ENCODE assay signal across 7 cellular contexts in the genomic region with DNA sequence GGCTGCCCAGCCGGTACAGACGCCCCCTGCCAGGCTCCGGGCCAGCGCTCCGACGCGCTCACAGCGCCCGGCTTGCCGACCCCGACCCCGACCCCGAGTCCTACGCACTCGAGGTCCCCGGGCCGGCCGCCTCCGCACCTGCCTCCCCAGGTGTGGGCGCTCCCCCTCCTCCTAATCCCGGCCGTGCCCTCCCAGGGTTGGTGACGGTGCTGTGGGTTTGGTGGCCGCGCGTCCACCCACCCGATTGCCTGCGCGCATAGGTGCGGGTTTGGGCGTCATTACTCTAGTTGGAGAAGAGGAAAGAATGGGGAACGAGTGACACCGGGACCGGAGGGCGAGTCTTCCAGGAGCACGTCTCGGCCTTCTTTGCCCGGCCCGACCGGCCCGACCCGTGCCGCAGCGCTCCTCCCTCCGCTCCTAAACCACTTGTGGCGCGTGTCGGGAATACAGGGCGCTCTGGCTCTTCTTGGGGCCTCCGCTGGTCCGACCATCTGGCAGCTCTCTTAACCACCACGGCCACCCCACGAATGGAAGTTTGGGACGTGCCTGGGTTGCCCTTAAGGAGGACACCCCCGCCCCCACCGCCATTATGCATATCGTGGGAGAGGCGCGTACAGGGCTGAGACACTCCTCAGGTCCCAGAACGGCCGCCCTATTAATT. TPM values are rescaled to one million over a fixed set of nuclear protein-coding genes. Genes with fewer than 3 reads are reported as not detected.
DNase-seq lines count a peak whose midpoint lies in the region; ATAC-seq and TF ChIP-seq lines count a peak whose summit lies in the region.

No MANE protein-coding gene starts in this region.

- H3K9me3 ChIP-seq in HAP-1 (no peaks in the 10 kb centered on the region), T-helper 17 cell (ENCODE audit: control insufficient read depth, low read length, poor library complexity, severe bottlenecking) (no peaks in the 10 kb centered on the region), ovary (no peaks in the 10 kb centered on the region)

- peaks cover 2% of the 10 kb centered on the region for H3K36me3 Mint-ChIP-seq in T-helper 17 cell (ENCODE audit: low read depth)

- intact Hi-C loops in Right ventricle myocardium inferior (cut with DNase I), result loop anchor here (2.0 to 5.0 kb wide), 6 partner anchors 43 to 308 kb away; no protein-coding TSS in a partner anchor
- intact Hi-C loops in ovary (cut with DNase I), result no loop called here

- no peak overlapping the region for H3K27ac ChIP-seq in ovary

- ATAC-seq in T-helper 17 cell (no peak), Right ventricle myocardium inferior (peak; percentile 25), HG03469 (IDR thresholded peaks at IDR 0.05; ENCODE audit: unreplicated experiment) (no peak)

- H3K27me3 Mint-ChIP-seq in T-helper 17 cell, result peaks cover 52% of the 10 kb centered on the region

- peak; percentile 65 to 75 for DNase-seq in HAP-1 (ENCODE audit: low spot score in 2 of 2)
- DNase-seq in T-helper 17 cell, result no peak
- DNase-seq in Right ventricle myocardium inferior (ENCODE audit: missing footprints), result peak; percentile 69
- DNase-seq in ovary, result peak in 4 of 5 donors; percentile 15 to 38 (median 26)
- DNase-seq in NCI-H345 (lab: John Stamatoyannopoulos, UW), result no peak
- DNase-seq in amniotic stem cell (lab: John Stamatoyannopoulos, UW), result no peak

- in situ Hi-C loops in HAP-1 (cut with MboI; ENCODE audit: low sequenced_read_pairs), result loop anchor here (10.0 to 25.0 kb wide), 2 partner anchors 231 to 508 kb away; no protein-coding TSS in a partner anchor

- no peaks in the 10 kb centered on the region for H3K36me3 ChIP-seq in HAP-1 (replicated peaks)
- no peaks in the 10 kb centered on the region for H3K36me3 ChIP-seq in ovary

- H3K4me1 Mint-ChIP-seq in T-helper 17 cell, result no peaks in the 10 kb centered on the region

- H3K4me1 ChIP-seq in HAP-1, result peaks cover 40% of the 10 kb centered on the region
- H3K4me1 ChIP-seq in ovary (ENCODE audit: insufficient read depth), result no peaks in the 10 kb centered on the region

- no peak overlapping the region for H3K27ac Mint-ChIP-seq in T-helper 17 cell

- H3K27me3 ChIP-seq in HAP-1 (ENCODE audit: low read depth) (no peaks in the 10 kb centered on the region), ovary (no peaks in the 10 kb centered on the region)

- no peak for TF ChIP-seq POLR2A in ovary (IDR thresholded peaks at IDR 0.05)

- WGBS in ovary, 3 donors, result 17 to 27% (median 20%) methylated on average over 39 to 61 of the region's 61 CpGs

- peak overlapping the region; percentile 67 for H3K4me3 ChIP-seq in HAP-1
- H3K4me3 ChIP-seq in ovary, result peak overlapping the region; percentile 88

- TF ChIP-seq CTCF in ovary (IDR thresholded peaks at IDR 0.05), result no peak

- TF ChIP-seq EP300 in ovary (IDR thresholded peaks at IDR 0.05), result no peak

- H3K4me3 Mint-ChIP-seq in T-helper 17 cell, result peak overlapping the region; percentile 57

RNA-seq across cellular contexts. Expression of a gene that starts 0.8 kb away (rescaled TPM):
- 1 to 10 TPM in 1 of 2 donors, not detected in 1; 1.2 TPM for total RNA-seq in T-helper 17 cell
- 25.9 TPM for total RNA-seq in Right ventricle myocardium inferior
- total RNA-seq in ovary, result 1 to 10 TPM; 1.9 to 5.7 (median 3.2) TPM
- polyA plus RNA-seq in ovary, result 1 to 10 TPM in 1 of 2 donors, under 1 TPM in 1; 0.91 to 6.5 TPM

Comparison
In these comparisons a context has a peak if more than half of its experiments do, and no peak if none do; other contexts are left out.
1. DNase-seq: peak in HAP-1 (2 of 2), Right ventricle myocardium inferior (single experiment) and ovary (4 of 5); none in T-helper 17 cell (0 of 3), NCI-H345 (single experiment) and amniotic stem cell (single experiment).